ENCODE assay signal across 27 cellular contexts in genomic region chr10:923844-924523, GRCh38. TPM values are rescaled to one million over a fixed set of nuclear protein-coding genes. Genes with fewer than 3 reads are reported as not detected.
A peak's percentile ranks its signal among the peaks of the same experiment; 100 is the strongest.
DNase-seq lines count a peak whose midpoint lies in the region; ATAC-seq, FAIRE-seq and TF ChIP-seq lines count a peak whose summit lies in the region.
"Had no signal": no experiment of that assay in that cellular context is flagged by ENCODE, and none has a peak within 500 bp of the region (broad histone marks: within the 10 kb centered on the region; RNA-seq: fewer than 3 reads in every experiment).

No MANE protein-coding gene starts in this region.

- H3K36me3 ChIP-seq in left lung = peaks cover 0 to 21% of the 10 kb centered on the region in 2 donors
- H3K36me3 ChIP-seq: cardiac muscle cell, neutrophil, thoracic aorta had no signal

- H3K9me3 Mint-ChIP-seq in stimulated activated naive CD8-positive, alpha-beta T cell treated with anti-CD3 and anti-CD28 coated beads, Interleukin-15, Interleukin-2, amounts not matched to agents 100 ng/mL and 50 ng/mL, for 24 hours = no peaks in the 10 kb centered on the region
- H3K9me3 Mint-ChIP-seq in stimulated activated naive CD8-positive, alpha-beta T cell treated with anti-CD3 and anti-CD28 coated beads, Interleukin-15, amount 100 ng/mL, for 72 hours = no peaks in the 10 kb centered on the region
- H3K9me3 Mint-ChIP-seq in WTC11 = no peaks in the 10 kb centered on the region
- H3K9me3 Mint-ChIP-seq: stimulated activated naive B cell treated with anti-CD40 and anti-IgM and Interleukin-4, amounts not matched to agents 10 μg/mL and 1 μg/mL and 100 μg/mL, for 72 hours had no signal

- H3K27ac Mint-ChIP-seq in stimulated activated naive CD8-positive, alpha-beta T cell treated with anti-CD3 and anti-CD28 coated beads, Interleukin-15, Interleukin-2, amounts not matched to agents 100 ng/mL and 50 ng/mL, for 24 hours = peak overlapping the region; percentile 23
- H3K27ac Mint-ChIP-seq in stimulated activated naive CD8-positive, alpha-beta T cell treated with anti-CD3 and anti-CD28 coated beads, Interleukin-15, amount 100 ng/mL, for 72 hours = peak overlapping the region in 1 of 2 donors; percentile 13
- H3K27ac Mint-ChIP-seq in WTC11 = peak overlapping the region; percentile 19

- TF ChIP-seq CTCF in WTC11 (IDR thresholded peaks at IDR 0.05) (no peak), left lung (IDR thresholded peaks at IDR 0.05) (no peak)

- no peak for FAIRE-seq in frontal cortex (lab: Jason Lieb, UNC)
- FAIRE-seq: endothelial cell of umbilical vein, H54, kidney had no signal

- intact Hi-C loops in left lung (cut with DNase I) = no loop called here

- ATAC-seq in stimulated activated naive CD8-positive, alpha-beta T cell treated with anti-CD3 and anti-CD28 coated beads, Interleukin-15, amount 100 ng/mL, for 72 hours = no peak
- ATAC-seq in WTC11 (no peak), left lung (peak; percentile 11)
- ATAC-seq: lower lobe of right lung; stimulated activated naive B cell treated with anti-CD40 and anti-IgM and Interleukin-4, amounts not matched to agents 10 μg/mL and 1 μg/mL and 100 μg/mL, for 72 hours had no signal

- no peak for DNase-seq in stimulated activated naive CD8-positive, alpha-beta T cell treated with anti-CD3 and anti-CD28 coated beads, Interleukin-15, amount 100 ng/mL, for 72 hours
- DNase-seq in WTC11 (ENCODE audit: low spot score) (no peak), left lung (no peak), cerebellum (ENCODE audit: low spot score) (no peak), frontal cortex (ENCODE audit: low spot score in 2 of 2) (no peak), substantia nigra (lab: John Stamatoyannopoulos, UW) (no peak)
- DNase-seq: activated CD8-positive, alpha-beta memory T cell treated with anti-CD3 and anti-CD28 coated beads, Interleukin-2, amount 50 U/mL, for 48 hours; aorta; dermis blood vessel endothelial cell; DMS153; glutamatergic neuron; Kasumi-1; kidney; lower lobe of right lung; NCI-H187 treated with DMSO at 0.1 percent for 48 hours; NCI-H345; NCI-H774; RPMI8226; spleen; stimulated activated CD4-positive, alpha-beta T cell treated with anti-CD3 and anti-CD28 coated beads, Interleukin-2, amount 100 ng/mL, for 48 hours; stimulated activated naive B cell treated with anti-CD40 and anti-IgM and Interleukin-4, amounts not matched to agents 10 μg/mL and 1 μg/mL and 100 μg/mL, for 72 hours had no signal

- peaks cover 55% of the 10 kb centered on the region for H3K36me3 Mint-ChIP-seq in stimulated activated naive CD8-positive, alpha-beta T cell treated with anti-CD3 and anti-CD28 coated beads, Interleukin-15, Interleukin-2, amounts not matched to agents 100 ng/mL and 50 ng/mL, for 24 hours (ENCODE audit: low read depth)
- H3K36me3 Mint-ChIP-seq in WTC11 = peaks cover 13% of the 10 kb centered on the region; the same call in 1 of the 2 replicates

- H3K4me1 ChIP-seq in left lung = peaks cover 46 to 83% of the 10 kb centered on the region in 2 donors

- no peak overlapping the region for H3K4me3 ChIP-seq in left lung
- H3K4me3 ChIP-seq: cardiac muscle cell, lower lobe of right lung, spleen, thoracic aorta had no signal

- H3K27ac ChIP-seq in left lung (no peak overlapping the region), substantia nigra (ENCODE audit: low read depth, low read length, poor library complexity, severe bottlenecking) (no peak overlapping the region)
- H3K27ac ChIP-seq: cardiac muscle cell, lower lobe of right lung, spleen, thoracic aorta had no signal

- H3K4me1 Mint-ChIP-seq in stimulated activated naive CD8-positive, alpha-beta T cell treated with anti-CD3 and anti-CD28 coated beads, Interleukin-15, Interleukin-2, amounts not matched to agents 100 ng/mL and 50 ng/mL, for 24 hours (ENCODE audit: low read depth) = peaks cover 66% of the 10 kb centered on the region
- H3K4me1 Mint-ChIP-seq in stimulated activated naive CD8-positive, alpha-beta T cell treated with anti-CD3 and anti-CD28 coated beads, Interleukin-15, amount 100 ng/mL, for 72 hours = peaks cover 60% of the 10 kb centered on the region
- peaks cover 39% of the 10 kb centered on the region for H3K4me1 Mint-ChIP-seq in WTC11

- no peaks in the 10 kb centered on the region for H3K9me3 ChIP-seq in left lung
- H3K9me3 ChIP-seq: lower lobe of right lung, neutrophil, spleen, thoracic aorta had no signal

- POLR2A ChIA-PET in WTC11 (lab: Charles Lee) = no interaction called here

- CTCF ChIA-PET in WTC11 (lab: Charles Lee) = no interaction called here

- H3K27me3 ChIP-seq in left lung = no peaks in the 10 kb centered on the region
- H3K27me3 ChIP-seq: cardiac muscle cell, neutrophil, spleen had no signal

- no peak overlapping the region for H3K4me3 Mint-ChIP-seq in stimulated activated naive CD8-positive, alpha-beta T cell treated with anti-CD3 and anti-CD28 coated beads, Interleukin-15, Interleukin-2, amounts not matched to agents 100 ng/mL and 50 ng/mL, for 24 hours
- H3K4me3 Mint-ChIP-seq in stimulated activated naive CD8-positive, alpha-beta T cell treated with anti-CD3 and anti-CD28 coated beads, Interleukin-15, amount 100 ng/mL, for 72 hours = peak overlapping the region in 1 of 2 donors; percentile 23
- H3K4me3 Mint-ChIP-seq in WTC11 = no peak overlapping the region
- H3K4me3 Mint-ChIP-seq: stimulated activated naive B cell treated with anti-CD40 and anti-IgM and Interleukin-4, amounts not matched to agents 10 μg/mL and 1 μg/mL and 100 μg/mL, for 72 hours had no signal

- no peaks in the 10 kb centered on the region for H3K27me3 Mint-ChIP-seq in stimulated activated naive CD8-positive, alpha-beta T cell treated with anti-CD3 and anti-CD28 coated beads, Interleukin-15, Interleukin-2, amounts not matched to agents 100 ng/mL and 50 ng/mL, for 24 hours
- no peaks in the 10 kb centered on the region for H3K27me3 Mint-ChIP-seq in stimulated activated naive CD8-positive, alpha-beta T cell treated with anti-CD3 and anti-CD28 coated beads, Interleukin-15, amount 100 ng/mL, for 72 hours
- H3K27me3 Mint-ChIP-seq in WTC11 (ENCODE audit: low read depth) = no peaks in the 10 kb centered on the region
- H3K27me3 Mint-ChIP-seq: stimulated activated naive B cell treated with anti-CD40 and anti-IgM and Interleukin-4, amounts not matched to agents 10 μg/mL and 1 μg/mL and 100 μg/mL, for 72 hours had no signal

TF ChIP-seq in WTC11, 78 proteins besides CTCF, POLR2A, EP300 and RAD21:
- TF ChIP-seq, protein P1, sequence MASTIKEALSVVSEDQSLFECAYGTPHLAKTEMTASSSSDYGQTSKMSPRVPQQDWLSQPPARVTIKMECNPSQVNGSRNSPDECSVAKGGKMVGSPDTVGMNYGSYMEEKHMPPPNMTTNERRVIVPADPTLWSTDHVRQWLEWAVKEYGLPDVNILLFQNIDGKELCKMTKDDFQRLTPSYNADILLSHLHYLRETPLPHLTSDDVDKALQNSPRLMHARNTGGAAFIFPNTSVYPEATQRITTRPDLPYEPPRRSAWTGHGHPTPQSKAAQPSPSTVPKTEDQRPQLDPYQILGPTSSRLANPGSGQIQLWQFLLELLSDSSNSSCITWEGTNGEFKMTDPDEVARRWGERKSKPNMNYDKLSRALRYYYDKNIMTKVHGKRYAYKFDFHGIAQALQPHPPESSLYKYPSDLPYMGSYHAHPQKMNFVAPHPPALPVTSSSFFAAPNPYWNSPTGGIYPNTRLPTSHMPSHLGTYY (CRISPR knock-in tag; IDR thresholded peaks at IDR 0.05) = no peak
- no peak for TF ChIP-seq GABPB1 (CRISPR knock-in tag; IDR thresholded peaks at IDR 0.05)
- no peak for TF ChIP-seq ZNF232 (CRISPR knock-in tag; IDR thresholded peaks at IDR 0.05)
TF ChIP-seq in WTC11: peak in this region for 0.

RNA-seq across cellular contexts. Expression of gene LARP4B, which starts 7.5 kb away (rescaled TPM):
- total RNA-seq in WTC11 (2021) (83.0 to 91.5 TPM (median 87.1 TPM) in 3 replicates), left lung (100 to 1,000 TPM; 121 to 122 TPM), cerebellum (33.9 TPM), frontal cortex (29.3 TPM)
